In genomic region chr12:82880442-82880901, GRCh38 we compare ENCODE assay signal across 1 cellular context.
TF ChIP-seq lines count a peak whose summit lies in the region.

No MANE protein-coding gene starts in this region.

TF ChIP-seq in HEK293, 187 proteins besides CTCF, POLR2A, EP300 and RAD21 (continued from another document and continues in another):
- peak; percentile 64 for TF ChIP-seq PRDM10 (tag by site-specific recombination; IDR thresholded peaks at IDR 0.05)
- TF ChIP-seq, protein P1, sequence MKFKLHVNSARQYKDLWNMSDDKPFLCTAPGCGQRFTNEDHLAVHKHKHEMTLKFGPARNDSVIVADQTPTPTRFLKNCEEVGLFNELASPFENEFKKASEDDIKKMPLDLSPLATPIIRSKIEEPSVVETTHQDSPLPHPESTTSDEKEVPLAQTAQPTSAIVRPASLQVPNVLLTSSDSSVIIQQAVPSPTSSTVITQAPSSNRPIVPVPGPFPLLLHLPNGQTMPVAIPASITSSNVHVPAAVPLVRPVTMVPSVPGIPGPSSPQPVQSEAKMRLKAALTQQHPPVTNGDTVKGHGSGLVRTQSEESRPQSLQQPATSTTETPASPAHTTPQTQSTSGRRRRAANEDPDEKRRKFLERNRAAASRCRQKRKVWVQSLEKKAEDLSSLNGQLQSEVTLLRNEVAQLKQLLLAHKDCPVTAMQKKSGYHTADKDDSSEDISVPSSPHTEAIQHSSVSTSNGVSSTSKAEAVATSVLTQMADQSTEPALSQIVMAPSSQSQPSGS (tag by site-specific recombination; IDR thresholded peaks at IDR 0.05; ENCODE audit: low read depth): no peak
- TF ChIP-seq ZNF292 (tag by site-specific recombination; IDR thresholded peaks at IDR 0.05; ENCODE audit: borderline replicate concordance, low read depth): no peak
- TF ChIP-seq ZNF354C (tag by site-specific recombination; IDR thresholded peaks at IDR 0.05; ENCODE audit: borderline replicate concordance, low read depth): no peak
- TF ChIP-seq ZNF76 (tag by site-specific recombination; IDR thresholded peaks at IDR 0.05; ENCODE audit: borderline replicate concordance, low read depth): no peak
- TF ChIP-seq ZFP37 (tag by site-specific recombination; IDR thresholded peaks at IDR 0.05): no peak
- TF ChIP-seq ZNF335 (tag by site-specific recombination; conservative IDR thresholded peaks at IDR 0.05): no peak
- no peak for TF ChIP-seq HOXA7 (CRISPR knock-in tag; IDR thresholded peaks at IDR 0.05; ENCODE audit: borderline replicate concordance)
- no peak for TF ChIP-seq ZNF670 (tag by site-specific recombination; IDR thresholded peaks at IDR 0.05; ENCODE audit: low read depth)
- no peak for TF ChIP-seq ZNF341 (tag by site-specific recombination; IDR thresholded peaks at IDR 0.05; ENCODE audit: low read depth)
- no peak for TF ChIP-seq ZNF121 (tag by site-specific recombination; IDR thresholded peaks at IDR 0.05)
- no peak for TF ChIP-seq KLF8 (tag by site-specific recombination; IDR thresholded peaks at IDR 0.05)
- TF ChIP-seq ZBTB1 (tag by site-specific recombination; IDR thresholded peaks at IDR 0.05): no peak
- TF ChIP-seq ZNF324 (tag by site-specific recombination; IDR thresholded peaks at IDR 0.05): no peak
- TF ChIP-seq TCF7L2 (IDR thresholded peaks at IDR 0.05; ENCODE audit: borderline replicate concordance, low read depth, low read length): peak; percentile 46; the same call in 1 of the 2 replicates
- TF ChIP-seq ZNF585B (tag by site-specific recombination; IDR thresholded peaks at IDR 0.05): no peak
- peak; percentile 53; the same call in 1 of the 2 replicates for TF ChIP-seq FEZF1 (tag by site-specific recombination; IDR thresholded peaks at IDR 0.05)
- TF ChIP-seq ZNF398 (tag by site-specific recombination; IDR thresholded peaks at IDR 0.05): no peak
- no peak for TF ChIP-seq EGR2 (tag by site-specific recombination; IDR thresholded peaks at IDR 0.05; ENCODE audit: low read depth)
- TF ChIP-seq ZSCAN16 (tag by site-specific recombination; IDR thresholded peaks at IDR 0.05): no peak
- TF ChIP-seq ZNF37A (tag by site-specific recombination; IDR thresholded peaks at IDR 0.05): no peak
- TF ChIP-seq ZNF214 (tag by site-specific recombination; IDR thresholded peaks at IDR 0.05; ENCODE audit: borderline replicate concordance): no peak
- TF ChIP-seq WT1 (tag by site-specific recombination; IDR thresholded peaks at IDR 0.05): peak; percentile 65
- TF ChIP-seq KLF7 (tag by site-specific recombination; IDR thresholded peaks at IDR 0.05; ENCODE audit: borderline replicate concordance): no peak
- no peak for TF ChIP-seq ZNF544 (tag by site-specific recombination; IDR thresholded peaks at IDR 0.05)
- TF ChIP-seq ZFP69B (tag by site-specific recombination; IDR thresholded peaks at IDR 0.05): no peak
- no peak for TF ChIP-seq ZFP3 (tag by site-specific recombination; IDR thresholded peaks at IDR 0.05; ENCODE audit: low read depth)
- no peak for TF ChIP-seq INSM2 (tag by site-specific recombination; IDR thresholded peaks at IDR 0.05)
- TF ChIP-seq ZNF239 (tag by site-specific recombination; IDR thresholded peaks at IDR 0.05): no peak
- TF ChIP-seq SP3 (tag by site-specific recombination; IDR thresholded peaks at IDR 0.05): no peak
- TF ChIP-seq, protein P2, sequence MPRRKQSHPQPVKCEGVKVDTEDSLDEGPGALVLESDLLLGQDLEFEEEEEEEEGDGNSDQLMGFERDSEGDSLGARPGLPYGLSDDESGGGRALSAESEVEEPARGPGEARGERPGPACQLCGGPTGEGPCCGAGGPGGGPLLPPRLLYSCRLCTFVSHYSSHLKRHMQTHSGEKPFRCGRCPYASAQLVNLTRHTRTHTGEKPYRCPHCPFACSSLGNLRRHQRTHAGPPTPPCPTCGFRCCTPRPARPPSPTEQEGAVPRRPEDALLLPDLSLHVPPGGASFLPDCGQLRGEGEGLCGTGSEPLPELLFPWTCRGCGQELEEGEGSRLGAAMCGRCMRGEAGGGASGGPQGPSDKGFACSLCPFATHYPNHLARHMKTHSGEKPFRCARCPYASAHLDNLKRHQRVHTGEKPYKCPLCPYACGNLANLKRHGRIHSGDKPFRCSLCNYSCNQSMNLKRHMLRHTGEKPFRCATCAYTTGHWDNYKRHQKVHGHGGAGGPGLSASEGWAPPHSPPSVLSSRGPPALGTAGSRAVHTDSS (tag by site-specific recombination; IDR thresholded peaks at IDR 0.05): no peak
- TF ChIP-seq ZBTB8A (tag by site-specific recombination; IDR thresholded peaks at IDR 0.05): 0 out of 2 replicates have a peak, but pooled peaks have one; percentile 25
- no peak for TF ChIP-seq ZNF510 (tag by site-specific recombination; IDR thresholded peaks at IDR 0.05; ENCODE audit: insufficient replicate concordance)
- TF ChIP-seq BCL6B (tag by site-specific recombination; IDR thresholded peaks at IDR 0.05): no peak
- no peak for TF ChIP-seq ZNF23 (tag by site-specific recombination; IDR thresholded peaks at IDR 0.05; ENCODE audit: borderline replicate concordance)
- TF ChIP-seq IKZF3 (tag by site-specific recombination; IDR thresholded peaks at IDR 0.05): peak; percentile 43
- TF ChIP-seq ZNF610 (tag by site-specific recombination; IDR thresholded peaks at IDR 0.05; ENCODE audit: borderline replicate concordance): no peak
- no peak for TF ChIP-seq ZIC2 (tag by site-specific recombination; IDR thresholded peaks at IDR 0.05)
- no peak for TF ChIP-seq HOXD13 (CRISPR knock-in tag; IDR thresholded peaks at IDR 0.05; ENCODE audit: borderline replicate concordance)
- TF ChIP-seq ZNF571 (tag by site-specific recombination; IDR thresholded peaks at IDR 0.05): no peak
- TF ChIP-seq REPIN1 (tag by site-specific recombination; IDR thresholded peaks at IDR 0.05; ENCODE audit: low read depth): no peak
- no peak for TF ChIP-seq ZBTB7A (tag by site-specific recombination; IDR thresholded peaks at IDR 0.05; ENCODE audit: low read depth)
- TF ChIP-seq ZNF112 (tag by site-specific recombination; IDR thresholded peaks at IDR 0.05): no peak
- TF ChIP-seq ZNF777 (tag by site-specific recombination; IDR thresholded peaks at IDR 0.05; ENCODE audit: borderline replicate concordance): no peak
- no peak for TF ChIP-seq ZNF248 (tag by site-specific recombination; IDR thresholded peaks at IDR 0.05)
- TF ChIP-seq ZNF184 (tag by site-specific recombination; IDR thresholded peaks at IDR 0.05): no peak
- TF ChIP-seq SP2 (tag by site-specific recombination; IDR thresholded peaks at IDR 0.05): no peak
- TF ChIP-seq ZBTB10 (tag by site-specific recombination; IDR thresholded peaks at IDR 0.05): no peak
- TF ChIP-seq ZNF843 (tag by site-specific recombination; IDR thresholded peaks at IDR 0.05): peak; percentile 76
- TF ChIP-seq ZNF558 (tag by site-specific recombination; IDR thresholded peaks at IDR 0.05): no peak
- peak; percentile 38 for TF ChIP-seq ZXDB (tag by site-specific recombination; IDR thresholded peaks at IDR 0.05)
- peak; percentile 25; the same call in 1 of the 2 replicates for TF ChIP-seq ZBTB48 (tag by site-specific recombination; IDR thresholded peaks at IDR 0.05)
- TF ChIP-seq GLI4 (tag by site-specific recombination; IDR thresholded peaks at IDR 0.05): no peak
- no peak for TF ChIP-seq ZNF521 (tag by site-specific recombination; IDR thresholded peaks at IDR 0.05)
- TF ChIP-seq PBX3 (CRISPR knock-in tag; IDR thresholded peaks at IDR 0.05): no peak
- no peak for TF ChIP-seq GLI2 (tag by site-specific recombination; IDR thresholded peaks at IDR 0.05; ENCODE audit: borderline replicate concordance, low read depth)
